Comparison of ENCODE assay signal across 8 cellular contexts in genomic region chr4:64158648-64159326, GRCh38.
DNase-seq lines count a peak whose midpoint lies in the region; ATAC-seq and TF ChIP-seq lines count a peak whose summit lies in the region.

No MANE protein-coding gene starts in this region.

- no peak overlapping the region for H3K27ac Mint-ChIP-seq in activated CD4-positive, alpha-beta T cell treated with anti-CD3 and anti-CD28 coated beads, Interleukin-2, amount 10 ng/mL, durations not matched to agents 24 days and 14 days

- DNase-seq in COLO829 (ENCODE audit: low spot score) (peak; percentile 76), NCI-H1694 treated with DMSO at 0.1 percent for 48 hours (lab: John Stamatoyannopoulos, UW) (peak; percentile 62), foreskin keratinocyte (peak; percentile 33 to 65), posterior cingulate gyrus (peak in 6 of 10 donors; percentile 39 to 87 (median 58)), mesenteric fat pad (ENCODE audit: low spot score) (no peak)
- peak; percentile 84 for DNase-seq in activated CD4-positive, alpha-beta T cell treated with anti-CD3 and anti-CD28 coated beads, Interleukin-2, amount 10 ng/mL, durations not matched to agents 24 days and 14 days

- peak; percentile 86 for TF ChIP-seq CTCF in foreskin keratinocyte (conservative IDR thresholded peaks at IDR 0.05)

- peak; percentile 95 for ATAC-seq in GM18858 (IDR thresholded peaks at IDR 0.05; ENCODE audit: unreplicated experiment)
- peak; percentile 73 for ATAC-seq in HG03039 (IDR thresholded peaks at IDR 0.05; ENCODE audit: unreplicated experiment)
- peak; percentile 77 for ATAC-seq in foreskin keratinocyte

- intact Hi-C loops in activated CD4-positive, alpha-beta T cell treated with anti-CD3 and anti-CD28 coated beads, Interleukin-2, amount 10 ng/mL, durations not matched to agents 24 days and 14 days (cut with micrococcal nuclease), result loop anchor here (1.0 kb wide), 1 partner anchor 381 kb away; no protein-coding TSS in a partner anchor
- intact Hi-C loops in posterior cingulate gyrus (cut with DNase I), result loop anchor here (1.0 kb wide), 1 partner anchor 381 kb away; no protein-coding TSS in a partner anchor

- no peaks in the 10 kb centered on the region for H3K27me3 Mint-ChIP-seq in activated CD4-positive, alpha-beta T cell treated with anti-CD3 and anti-CD28 coated beads, Interleukin-2, amount 10 ng/mL, durations not matched to agents 24 days and 14 days

- no peaks in the 10 kb centered on the region for H3K9me3 Mint-ChIP-seq in activated CD4-positive, alpha-beta T cell treated with anti-CD3 and anti-CD28 coated beads, Interleukin-2, amount 10 ng/mL, durations not matched to agents 24 days and 14 days

- no peaks in the 10 kb centered on the region for H3K27me3 ChIP-seq in foreskin keratinocyte

- no peaks in the 10 kb centered on the region for H3K4me1 ChIP-seq in foreskin keratinocyte

- H3K27ac ChIP-seq in foreskin keratinocyte, result no peak overlapping the region

- no peak overlapping the region for H3K4me3 Mint-ChIP-seq in activated CD4-positive, alpha-beta T cell treated with anti-CD3 and anti-CD28 coated beads, Interleukin-2, amount 10 ng/mL, durations not matched to agents 24 days and 14 days

- no peaks in the 10 kb centered on the region for H3K4me1 Mint-ChIP-seq in activated CD4-positive, alpha-beta T cell treated with anti-CD3 and anti-CD28 coated beads, Interleukin-2, amount 10 ng/mL, durations not matched to agents 24 days and 14 days

- no peaks in the 10 kb centered on the region for H3K36me3 Mint-ChIP-seq in activated CD4-positive, alpha-beta T cell treated with anti-CD3 and anti-CD28 coated beads, Interleukin-2, amount 10 ng/mL, durations not matched to agents 24 days and 14 days (ENCODE audit: low read depth)
